3 cellular contexts compared by ENCODE assay signal in genomic region chr7:141244466-141244865, GRCh38.
"Had no signal": no experiment of that assay in that cellular context is flagged by ENCODE, and none has a peak within 500 bp of the region (broad histone marks: within the 10 kb centered on the region; RNA-seq: fewer than 3 reads in every experiment).

No MANE protein-coding gene starts in this region.

- H3K4me3 ChIP-seq: GM12878 had no signal

- ATAC-seq: GM12878 had no signal

- DNase-seq: GDM1, GF-D8 had no signal
